Comparison of ENCODE assay signal across 10 cellular contexts in genomic region chr2:47534179-47534919, GRCh38. TPM values are rescaled to one million over a fixed set of nuclear protein-coding genes. Genes with fewer than 3 reads are reported as not detected.
DNase-seq lines count a peak whose midpoint lies in the region; FAIRE-seq and TF ChIP-seq lines count a peak whose summit lies in the region.
"Had no signal": no experiment of that assay in that cellular context is flagged by ENCODE, and none has a peak within 500 bp of the region (broad histone marks: within the 10 kb centered on the region; RNA-seq: fewer than 3 reads in every experiment).

No MANE protein-coding gene starts in this region.

- H2BK120ac ChIP-seq in H1 (replicated peaks; ENCODE audit: low read depth, low read length), result no peak overlapping the region

- WGBS in H1 (ENCODE audit: extremely low coverage in 1 of 2, insufficient coverage in 1 of 2, insufficient read length in 1 of 2, insufficient replicate concordance in 2 of 2, low coverage in 1 of 2, low lambda C conversion rate in 2 of 2, missing lambda C conversion rate in 1 of 2), 2 experiments, result 84% methylated on average over 12 of the region's 16 CpGs; no CpG with 5 or more reads in 1 of the 2 experiments

- H2BK20ac ChIP-seq in H1 (ENCODE audit: low read length), result no peak overlapping the region

- POLR2A ChIA-PET in H1 (lab: Charles Lee; ENCODE audit: partially characterized antibody), result interaction anchor here (0.6 to 1.2 kb wide), 4 partner anchors 8 to 80 kb away, joined by 3 to 4 read pairs (median 4); no protein-coding TSS in a partner anchor

- no peak for FAIRE-seq in H1 (lab: Jason Lieb, UNC)

- H2AK5ac ChIP-seq in H1 (ENCODE audit: low read depth, low read length), result no peak overlapping the region

- TF ChIP-seq EP300 in H1 (IDR thresholded peaks at IDR 0.05; ENCODE audit: borderline replicate concordance in 1 of 2, low read depth in 2 of 2, low read length in 2 of 2), result no peak

- H3K79me1 ChIP-seq in H1 (ENCODE audit: low read depth, low read length), result no peaks in the 10 kb centered on the region

- H3K4me1 ChIP-seq in H1 (replicated peaks in 1 of 4; ENCODE audit: control insufficient read depth in 3 of 4, insufficient read depth in 4 of 4, low read length in 3 of 4), result peaks cover 0 to 11% (median 4%) of the 10 kb centered on the region in 4 experiments; a peak in 5 of 7 replicates

- H2AFZ ChIP-seq in H1 (ENCODE audit: low read length), result no peak overlapping the region

- no peak overlapping the region for H3K9ac ChIP-seq in H1 (replicated peaks in 1 of 4; ENCODE audit: extremely low read depth in 1 of 4, low read depth in 3 of 4, low read length in 3 of 4)

- H4K20me1 ChIP-seq in H1 (replicated peaks in 1 of 2; ENCODE audit: control insufficient read depth in 1 of 2, insufficient read depth in 2 of 2, low read length in 2 of 2), result peaks cover 0 to 5% of the 10 kb centered on the region in 2 experiments

- H4K8ac ChIP-seq in H1 (ENCODE audit: extremely low read depth, insufficient read depth, low read length), result no peak overlapping the region

- no peak for TF ChIP-seq RAD21 in H1 (IDR thresholded peaks at IDR 0.05 in 1 of 2, conservative IDR thresholded peaks at IDR 0.05 in 1 of 2; ENCODE audit: low read depth in 2 of 2, low read length in 2 of 2)

- H4K5ac ChIP-seq in H1 (ENCODE audit: insufficient read length, low read depth, low read length), result no peak overlapping the region

- H2BK15ac ChIP-seq in H1 (ENCODE audit: low read length), result no peak overlapping the region

- no peak overlapping the region for H2BK12ac ChIP-seq in H1 (ENCODE audit: low read depth, low read length)

- H3K4me2 ChIP-seq in H1 (ENCODE audit: insufficient read depth in 1 of 2, low read depth in 2 of 2, low read length in 2 of 2), result no peak overlapping the region

- H3K9me3 ChIP-seq in H1 (ENCODE audit: insufficient read depth in 2 of 2, low read depth in 1 of 2, low read length in 1 of 2), result no peaks in the 10 kb centered on the region

- no peak overlapping the region for H3K14ac ChIP-seq in H1 (ENCODE audit: insufficient read length)

- H3K27me3 ChIP-seq in H1 (replicated peaks in 1 of 4; ENCODE audit: control insufficient read depth in 3 of 4, extremely low read depth in 1 of 4, insufficient read depth in 3 of 4, low read length in 3 of 4), result no peaks in the 10 kb centered on the region

- H2BK5ac ChIP-seq in H1 (ENCODE audit: low read depth, low read length), result no peak overlapping the region

- H3K18ac ChIP-seq in H1 (ENCODE audit: extremely low read depth, low read length), result no peak overlapping the region

- no peak for TF ChIP-seq CTCF in H1 (IDR thresholded peaks at IDR 0.05; ENCODE audit: control extremely low read depth in 1 of 3, insufficient read depth in 1 of 3, low read depth in 1 of 3, low read length in 3 of 3)

- peak; percentile 23 for DNase-seq in activated CD4-positive, alpha-beta T cell treated with anti-CD3 and anti-CD28 coated beads for 48 hours
- no peak for DNase-seq in activated CD4-positive, alpha-beta T cell treated with anti-CD3 and anti-CD28 coated beads for 1 hour
- peak; percentile 33 for DNase-seq in NCI-H2227 treated with DMSO at 0.1 percent for 48 hours (lab: John Stamatoyannopoulos, UW)
- no peak for DNase-seq in H1 (ENCODE audit: low read depth in 1 of 2, low spot score in 2 of 2)
- peak; percentile 81 for DNase-seq in skeletal muscle cell (ENCODE audit: low read depth)
- no peak for DNase-seq in middle frontal gyrus (ENCODE audit: extremely low spot score, low spot score)
- no peak for DNase-seq in activated gamma-delta T cell (lab: John Stamatoyannopoulos, UW)
- no peak for DNase-seq in SK-N-DZ (ENCODE audit: low spot score)
- DNase-seq: stimulated activated naive CD4-positive, alpha-beta T cell treated with Interleukin-2 at 50 U/mL for 16 hours; T-cell had no signal

- CTCF ChIA-PET in H1 (lab: Charles Lee; ENCODE audit: partially characterized antibody), result interaction anchor here (0.6 to 2.8 kb wide), 10 partner anchors 11 to 258 kb away, joined by 3 to 7 read pairs (median 4); no protein-coding TSS in a partner anchor

- H3K4me3 ChIP-seq in H1 (ENCODE audit: extremely low read depth in 1 of 4, insufficient read depth in 2 of 4, low read depth in 3 of 4, low read length in 4 of 4), result no peak overlapping the region
- no peak overlapping the region for H3K4me3 ChIP-seq in skeletal muscle cell (ENCODE audit: low read depth, low read length)

- no peak overlapping the region for H3K56ac ChIP-seq in H1 (replicated peaks; ENCODE audit: insufficient read length, low read depth, low read length)

- no peak overlapping the region for H3K27ac ChIP-seq in H1 (ENCODE audit: low read depth, low read length)

- H3K23me2 ChIP-seq in H1 (ENCODE audit: low read depth, low read length), result no peaks in the 10 kb centered on the region

- H3K23ac ChIP-seq in H1 (ENCODE audit: insufficient read length), result no peak overlapping the region

- no peak overlapping the region for H3K4ac ChIP-seq in H1 (replicated peaks; ENCODE audit: insufficient read length, low read depth, low read length)

- H4K91ac ChIP-seq in H1 (replicated peaks; ENCODE audit: insufficient read length, low read length), result no peak overlapping the region

- no peaks in the 10 kb centered on the region; a peak in 2 of 8 replicates for H3K36me3 ChIP-seq in H1 (ENCODE audit: control insufficient read depth in 2 of 4, insufficient read depth in 4 of 4, low read length in 3 of 4)

- no peak for TF ChIP-seq POLR2A in H1 (IDR thresholded peaks at IDR 0.05; ENCODE audit: control extremely low read depth in 1 of 2, low read depth in 2 of 2, low read length in 2 of 2)

- H3K79me2 ChIP-seq in H1 (ENCODE audit: control insufficient read depth in 1 of 2, insufficient read depth in 2 of 2, low read length in 2 of 2), result no peaks in the 10 kb centered on the region

TF ChIP-seq in H1, 55 proteins besides CTCF, POLR2A, EP300 and RAD21:
- TF ChIP-seq YY1 (IDR thresholded peaks at IDR 0.05; ENCODE audit: low read depth, low read length) (no peak), TBP (IDR thresholded peaks at IDR 0.05; ENCODE audit: low read depth, low read length) (no peak), JUND (IDR thresholded peaks at IDR 0.05; ENCODE audit: low read length) (peak; percentile 38; the same call in 1 of the 2 replicates)
TF ChIP-seq in H1: peak in this region for 1.

RNA-seq across cellular contexts. Expression of gene KCNK12, which starts 36.4 kb away (rescaled TPM):
- 7.2 and 8.5 TPM in 2 replicates for total RNA-seq in H1 (2021; fragmentation: NEBNext Ultra II Directional; extraction: Animal tissue kit (Norgen Biotek cat#: 25700))
- polyA plus RNA-seq in H1 (2011; rRNA removed), result 8.4 and 10.1 TPM in 2 replicates
- polyA plus RNA-seq in H1 (2011; cell fraction: cytosol; rRNA removed), result 6.4 TPM
- 9.6 TPM for polyA plus RNA-seq in H1 (2011; cell fraction: nucleus; rRNA removed)
- 2.5 to 7.0 TPM (median 5.2 TPM) in 4 replicates for polyA plus RNA-seq in H1 (2012, experiment 1 of 2)
- 2.4 TPM for polyA plus RNA-seq in H1 (2012, experiment 2 of 2)
- polyA plus RNA-seq in H1 (2013, experiment 1 of 2), result 4.2 TPM
- polyA plus RNA-seq in H1 (2013, experiment 2 of 2), result 4.1 TPM
- 3.8 and 4.5 TPM in 2 replicates for polyA minus RNA-seq in H1 (2011; rRNA and poly(A)+ RNA removed)
- polyA minus RNA-seq in H1 (2011; cell fraction: cytosol; rRNA and poly(A)+ RNA removed), result 6.3 TPM
- polyA minus RNA-seq in H1 (2011; cell fraction: nucleus; rRNA and poly(A)+ RNA removed), result 8.6 TPM
- 0.34 and 0.47 TPM in 2 replicates for polyA plus RNA-seq in SK-N-DZ (2014; cell fraction: cytosol; rRNA removed)
- polyA plus RNA-seq in SK-N-DZ (2014; cell fraction: nucleus; rRNA removed), result 0.12 and 1.1 TPM in 2 replicates

Comparison
In these comparisons a context has a peak if more than half of its experiments do, and no peak if none do; other contexts are left out.
1. DNase-seq: peak in activated CD4-positive, alpha-beta T cell treated with anti-CD3 and anti-CD28 coated beads for 48 hours (single experiment), NCI-H2227 treated with DMSO at 0.1 percent for 48 hours (single experiment) and skeletal muscle cell (single experiment); none in activated CD4-positive, alpha-beta T cell treated with anti-CD3 and anti-CD28 coated beads for 1 hour (single experiment), H1 (0 of 2), middle frontal gyrus (single experiment), activated gamma-delta T cell (single experiment) and SK-N-DZ (single experiment).